In genomic region chr15:28131400-28131799, GRCh38 we compare ENCODE assay signal across 17 cellular contexts. TPM values are rescaled to one million over a fixed set of nuclear protein-coding genes. Genes with fewer than 3 reads are reported as not detected.
DNase-seq lines count a peak whose midpoint lies in the region; ATAC-seq and TF ChIP-seq lines count a peak whose summit lies in the region.
"Had no signal": no experiment of that assay in that cellular context is flagged by ENCODE, and none has a peak within 500 bp of the region (broad histone marks: within the 10 kb centered on the region; RNA-seq: fewer than 3 reads in every experiment).

No MANE protein-coding gene starts in this region.

- H3K36me3 ChIP-seq in breast epithelium (no peaks in the 10 kb centered on the region), RWPE2 (ENCODE audit: low read depth) (peaks cover 54% of the 10 kb centered on the region), vagina (peaks cover 0 to 25% of the 10 kb centered on the region in 2 donors)

- no peak overlapping the region for H2BK12ac ChIP-seq in H9 (ENCODE audit: insufficient read length, low read depth, low read length)

- no peak overlapping the region for H4K91ac ChIP-seq in H9 (ENCODE audit: insufficient read length, low read depth, low read length)

- H3K4me3 ChIP-seq in breast epithelium, result no peak overlapping the region
- H3K4me3 ChIP-seq in RWPE2 (ENCODE audit: severe bottlenecking), result no peak overlapping the region
- no peak overlapping the region for H3K4me3 ChIP-seq in vagina
- H3K4me3 ChIP-seq: GM23248 had no signal

- H3K18ac ChIP-seq in H9 (ENCODE audit: insufficient read length, low read depth, low read length), result no peak overlapping the region

- H3K79me2 ChIP-seq in H9 (ENCODE audit: insufficient read depth, low read length), result no peaks in the 10 kb centered on the region

- ATAC-seq in RWPE2 (ENCODE audit: low read depth) (no peak), GM18873 (IDR thresholded peaks at IDR 0.05; ENCODE audit: low FRiP score, unreplicated experiment) (no peak)
- no peak for ATAC-seq in activated CD4-positive, CD25-positive, alpha-beta regulatory T cell treated with anti-CD3 and anti-CD28 coated beads, Interleukin-2, amount 50 U/mL, for 24 hours
- ATAC-seq: CD8-positive, alpha-beta T cell; HCT116 had no signal

- H2AFZ ChIP-seq in H9 (ENCODE audit: low read length), result no peak overlapping the region
- H2AFZ ChIP-seq: GM23248 had no signal

- no peak overlapping the region for H4K5ac ChIP-seq in H9 (ENCODE audit: insufficient read length, low read depth, low read length)

- H3K23me2 ChIP-seq in H9 (ENCODE audit: insufficient read length, low read depth, low read length, poor library complexity, severe bottlenecking), result no peaks in the 10 kb centered on the region

- H3K27ac ChIP-seq in breast epithelium (no peak overlapping the region), H9 (ENCODE audit: insufficient read length, low read depth, low read length) (no peak overlapping the region), RWPE2 (ENCODE audit: poor library complexity, severe bottlenecking) (no peak overlapping the region), vagina (no peak overlapping the region)
- H3K27ac ChIP-seq: GM23248 had no signal

- H3K9me3 ChIP-seq in breast epithelium (no peaks in the 10 kb centered on the region), H9 (ENCODE audit: control insufficient read depth, low read depth, low read length) (no peaks in the 10 kb centered on the region), RWPE2 (ENCODE audit: severe bottlenecking) (no peaks in the 10 kb centered on the region), vagina (no peaks in the 10 kb centered on the region)
- H3K9me3 ChIP-seq: Caco-2 had no signal

- H3K27me3 Mint-ChIP-seq in MCF 10A (ENCODE audit: insufficient read depth, unreplicated experiment), result no peaks in the 10 kb centered on the region
- no peaks in the 10 kb centered on the region for H3K27me3 Mint-ChIP-seq in H9 (ENCODE audit: low read depth)

- POLR2A ChIA-PET in MCF 10A (lab: Yijun Ruan, JAX), result no interaction called here

- H3K9ac ChIP-seq in H9 (ENCODE audit: extremely low read depth, insufficient read length, low read length), result no peak overlapping the region
- H3K9ac ChIP-seq: GM23248 had no signal

- H3K79me1 ChIP-seq in H9 (ENCODE audit: insufficient read depth, low read depth, low read length, poor library complexity, severe bottlenecking), result no peaks in the 10 kb centered on the region

- no peak overlapping the region for H3K4ac ChIP-seq in H9 (ENCODE audit: low read depth, low read length)

- H2AK5ac ChIP-seq in H9 (ENCODE audit: insufficient read length, low read length), result no peak overlapping the region

- H2BK15ac ChIP-seq in H9 (ENCODE audit: low read depth, low read length), result no peak overlapping the region

- H3T11ph ChIP-seq in H9 (ENCODE audit: low read length), result no peak overlapping the region

- BruUV-seq in MCF 10A (replicated peaks; lab: Mats Ljungman, UMichigan), result no TSS peak

- WGBS in H9 (ENCODE audit: extremely low coverage, insufficient read length, low lambda C conversion rate), result no CpG with 5 or more reads among the region's 13 CpGs

- no peaks in the 10 kb centered on the region for H3K27me3 ChIP-seq in breast epithelium
- H3K27me3 ChIP-seq in H9 (ENCODE audit: insufficient read depth, low read length), result no peaks in the 10 kb centered on the region
- H3K27me3 ChIP-seq in RWPE2 (ENCODE audit: insufficient read depth, poor library complexity, severe bottlenecking), result no peaks in the 10 kb centered on the region
- no peaks in the 10 kb centered on the region for H3K27me3 ChIP-seq in vagina

- CTCF ChIA-PET in MCF 10A (lab: Yijun Ruan, JAX), result no interaction called here

- no peak for TF ChIP-seq CTCF in MCF 10A (IDR thresholded peaks at IDR 0.05; ENCODE audit: unreplicated experiment)
- no peak for TF ChIP-seq CTCF in breast epithelium (IDR thresholded peaks at IDR 0.05)
- no peak for TF ChIP-seq CTCF in H9 (conservative IDR thresholded peaks at IDR 0.05)
- TF ChIP-seq CTCF in RWPE2 (IDR thresholded peaks at IDR 0.05; ENCODE audit: poor library complexity, severe bottlenecking), result no peak
- no peak for TF ChIP-seq CTCF in vagina (IDR thresholded peaks at IDR 0.05)

- no peak overlapping the region for H3K14ac ChIP-seq in H9 (ENCODE audit: insufficient read depth, low read length)

- intact Hi-C loops in MCF 10A (cut with micrococcal nuclease) (no loop called here), breast epithelium (cut with DNase I; ENCODE audit: low total_unique reads) (no loop called here), posterior vena cava (cut with DNase I) (loop anchor here in 1 of 2 donors (5.0 kb wide), 1 partner anchor 984 kb away; no protein-coding TSS in a partner anchor), vagina (cut with DNase I) (no loop called here)

- no peak overlapping the region for H3K4me3 Mint-ChIP-seq in MCF 10A (ENCODE audit: unreplicated experiment)
- no peak overlapping the region for H3K4me3 Mint-ChIP-seq in H9
- H3K4me3 Mint-ChIP-seq: CD8-positive, alpha-beta T cell had no signal

- H2BK20ac ChIP-seq in H9 (ENCODE audit: low read depth, low read length, poor library complexity, severe bottlenecking), result no peak overlapping the region

- H3K4me1 ChIP-seq in breast epithelium, result no peaks in the 10 kb centered on the region
- H3K4me1 ChIP-seq in H9 (ENCODE audit: insufficient read depth, low read length), result peaks cover 3% of the 10 kb centered on the region; the same call in 1 of the 2 replicates
- no peaks in the 10 kb centered on the region for H3K4me1 ChIP-seq in RWPE2 (ENCODE audit: insufficient read depth, poor library complexity, severe bottlenecking)
- H3K4me1 ChIP-seq in vagina, result no peaks in the 10 kb centered on the region
- H3K4me1 ChIP-seq: Caco-2 had no signal

- no peak overlapping the region for H2BK120ac ChIP-seq in H9 (ENCODE audit: low read depth, low read length, poor library complexity, severe bottlenecking)

- H3K36me3 Mint-ChIP-seq in MCF 10A (ENCODE audit: insufficient read depth, unreplicated experiment) (peaks cover 49% of the 10 kb centered on the region), H9 (ENCODE audit: insufficient read depth in 1 of 3, low read depth in 3 of 3) (peaks cover 40 to 68% (median 55%) of the 10 kb centered on the region in 3 experiments)

- H2BK5ac ChIP-seq in H9 (ENCODE audit: insufficient read length, low read length), result no peak overlapping the region

- H4K20me1 ChIP-seq in H9 (ENCODE audit: control insufficient read depth, insufficient read depth, insufficient read length), result no peaks in the 10 kb centered on the region

- TF ChIP-seq POLR2A in breast epithelium (IDR thresholded peaks at IDR 0.05), result no peak
- TF ChIP-seq POLR2A in vagina (IDR thresholded peaks at IDR 0.05), result no peak

- no peak overlapping the region for H3K23ac ChIP-seq in H9 (ENCODE audit: insufficient read length, low read depth, low read length)

- H3K4me1 Mint-ChIP-seq in MCF 10A (ENCODE audit: insufficient read depth, unreplicated experiment) (no peaks in the 10 kb centered on the region), H9 (peaks cover 7 to 13% of the 10 kb centered on the region in 2 experiments; a peak in 3 of 4 replicates)

- H3K4me2 ChIP-seq in H9 (ENCODE audit: insufficient read depth, insufficient read length, low read length), result no peak overlapping the region

- no peak overlapping the region for H3K56ac ChIP-seq in H9 (ENCODE audit: insufficient read length, low read depth, low read length)

- no peak overlapping the region for H4K8ac ChIP-seq in H9 (replicated peaks; ENCODE audit: insufficient read length, low read depth, low read length)

- H3K9me3 Mint-ChIP-seq in MCF 10A (ENCODE audit: unreplicated experiment) (no peaks in the 10 kb centered on the region), H9 (no peaks in the 10 kb centered on the region)
- H3K9me3 Mint-ChIP-seq: CD8-positive, alpha-beta T cell had no signal

- H3K27ac Mint-ChIP-seq in MCF 10A (ENCODE audit: low read depth, unreplicated experiment) (peak overlapping the region; percentile 19), H9 (peak overlapping the region in 2 of 3 experiments; percentile 20 to 68; a peak in 1 of 7 replicates)
- H3K27ac Mint-ChIP-seq: CD8-positive, alpha-beta T cell had no signal

- no peak for DNase-seq in MCF 10A (ENCODE audit: unreplicated experiment)
- no peak for DNase-seq in breast epithelium (ENCODE audit: low spot score in 2 of 2)
- no peak for DNase-seq in H9
- DNase-seq in RWPE2 (ENCODE audit: low spot score), result peak; percentile 69
- DNase-seq in posterior vena cava (ENCODE audit: low spot score), result peak; percentile 75
- no peak for DNase-seq in vagina (ENCODE audit: extremely low spot score in 2 of 2)
- DNase-seq: C1 segment of cervical spinal cord; Caco-2; CD8-positive, alpha-beta T cell; DMS153; DND-41; GM23248; H7 had no signal

RNA-seq across cellular contexts. Expression of gene OCA2, which starts 32.3 kb away (rescaled TPM):
- not detected in 2 replicates for total RNA-seq in MCF 10A (2022)
- under 1 TPM; 0.59 to 0.80 (median 0.66) TPM for total RNA-seq in breast epithelium
- total RNA-seq in H9 (2021), result 0.31 and 0.44 TPM in 2 replicates
- total RNA-seq in posterior vena cava, result 1 to 10 TPM in 1 of 2 donors, under 1 TPM in 1; 0.38 to 1.4 TPM
- total RNA-seq in vagina, result 0.25 TPM
- total RNA-seq: A172; CD8-positive, alpha-beta T cell; GM23248 had no signal

Comparison
In these comparisons a context has a peak if more than half of its experiments do, and no peak if none do; other contexts are left out.
1. DNase-seq: peak in RWPE2 (single experiment) and posterior vena cava (single experiment); none in MCF 10A (single experiment), breast epithelium (0 of 2), H9 (single experiment) and vagina (0 of 2).